12 cellular contexts compared by ENCODE assay signal in the genomic region with DNA sequence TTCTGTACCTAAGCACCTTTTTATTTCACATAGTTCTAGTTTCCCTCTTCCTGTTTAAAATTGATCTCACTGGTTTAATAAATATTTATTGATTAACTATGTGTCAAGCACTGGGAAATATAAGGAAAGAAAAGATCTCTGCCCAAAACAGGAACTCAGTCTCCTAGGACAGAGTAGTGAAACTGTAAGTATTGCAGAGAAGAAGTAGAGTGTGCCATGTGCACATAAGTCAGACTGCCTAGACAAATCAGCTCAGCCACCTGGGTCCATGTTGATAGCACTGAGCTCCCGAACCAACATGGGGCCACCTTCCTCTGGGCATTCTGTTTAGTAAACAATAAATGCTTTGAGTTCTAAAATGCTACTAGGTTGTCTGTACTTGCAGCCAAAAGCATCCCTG. TPM values are rescaled to one million over a fixed set of nuclear protein-coding genes. Genes with fewer than 3 reads are reported as not detected.
DNase-seq lines count a peak whose midpoint lies in the region; ATAC-seq and TF ChIP-seq lines count a peak whose summit lies in the region.
"Had no signal": no experiment of that assay in that cellular context is flagged by ENCODE, and none has a peak within 500 bp of the region (broad histone marks: within the 10 kb centered on the region; RNA-seq: fewer than 3 reads in every experiment).

No MANE protein-coding gene starts in this region.

- no peaks in the 10 kb centered on the region for H3K27me3 ChIP-seq in thoracic aorta (replicated peaks; ENCODE audit: insufficient read depth)

- ATAC-seq in HG03097 (IDR thresholded peaks at IDR 0.05; ENCODE audit: low FRiP score, unreplicated experiment) = peak; percentile 79
- ATAC-seq in thoracic aorta (ENCODE audit: insufficient number of reproducible peaks, low FRiP score, low read depth) = no peak
- no peak for ATAC-seq in Right ventricle myocardium inferior
- ATAC-seq: stimulated activated naive CD8-positive, alpha-beta T cell treated with anti-CD3 and anti-CD28 coated beads, Interleukin-15, Interleukin-2, amounts not matched to agents 100 U/mL and 50 U/mL, for 24 hours had no signal

- H3K4me1 ChIP-seq in thoracic aorta (ENCODE audit: control insufficient read depth in 1 of 2, low read depth in 2 of 2) = peaks cover 13 to 49% of the 10 kb centered on the region in 2 donors

- no peaks in the 10 kb centered on the region for H3K9me3 ChIP-seq in thoracic aorta

- TF ChIP-seq POLR2A in Raji (IDR thresholded peaks at IDR 0.05; ENCODE audit: insufficient read depth, low read depth, low read length) = peak; percentile 36; the same call in 1 of the 2 replicates

- H3K4me3 ChIP-seq in thoracic aorta = no peak overlapping the region

- no peaks in the 10 kb centered on the region for H3K36me3 ChIP-seq in thoracic aorta

- DNase-seq in DMS 273 (lab: John Stamatoyannopoulos, UW; ENCODE audit: unreplicated experiment) (peak; percentile 48), DMS 273 treated with DMSO at 0.1 percent for 48 hours (lab: John Stamatoyannopoulos, UW) (no peak), thoracic aorta (ENCODE audit: low spot score) (no peak), Right ventricle myocardium inferior (ENCODE audit: missing footprints) (no peak), NCI-H510A treated with DMSO at 0.1 percent for 48 hours (lab: John Stamatoyannopoulos, UW) (no peak)
- no peak for DNase-seq in activated CD8-positive, alpha-beta memory T cell treated with anti-CD3 and anti-CD28 coated beads, Interleukin-2, amount 50 U/mL, for 4 hours
- DNase-seq: activated naive CD8-positive, alpha-beta T cell treated with anti-CD3 and anti-CD28 coated beads, Interleukin-2, amount 10 ng/mL, durations not matched to agents 7 days and 5 days; kidney glomerular epithelial cell; stimulated activated naive CD8-positive, alpha-beta T cell treated with anti-CD3 and anti-CD28 coated beads, Interleukin-15, Interleukin-2, amounts not matched to agents 100 U/mL and 50 U/mL, for 24 hours had no signal

- intact Hi-C loops in Right ventricle myocardium inferior (cut with DNase I) = no loop called here

- TF ChIP-seq CTCF in thoracic aorta (IDR thresholded peaks at IDR 0.05) = no peak

- peak overlapping the region; percentile 26 to 39 for H3K27ac ChIP-seq in thoracic aorta
- H3K27ac ChIP-seq: 22Rv1 had no signal

RNA-seq across cellular contexts. Expression of gene SSX2IP, which starts 9.8 kb away (rescaled TPM):
- total RNA-seq in thoracic aorta = 10 to 100 TPM in 1 of 2 donors, 1 to 10 TPM in 1; 6.1 to 12.3 TPM
- 12.9 TPM for total RNA-seq in Right ventricle myocardium inferior
